ENCODE assay signal across 8 cellular contexts in the genomic region with DNA sequence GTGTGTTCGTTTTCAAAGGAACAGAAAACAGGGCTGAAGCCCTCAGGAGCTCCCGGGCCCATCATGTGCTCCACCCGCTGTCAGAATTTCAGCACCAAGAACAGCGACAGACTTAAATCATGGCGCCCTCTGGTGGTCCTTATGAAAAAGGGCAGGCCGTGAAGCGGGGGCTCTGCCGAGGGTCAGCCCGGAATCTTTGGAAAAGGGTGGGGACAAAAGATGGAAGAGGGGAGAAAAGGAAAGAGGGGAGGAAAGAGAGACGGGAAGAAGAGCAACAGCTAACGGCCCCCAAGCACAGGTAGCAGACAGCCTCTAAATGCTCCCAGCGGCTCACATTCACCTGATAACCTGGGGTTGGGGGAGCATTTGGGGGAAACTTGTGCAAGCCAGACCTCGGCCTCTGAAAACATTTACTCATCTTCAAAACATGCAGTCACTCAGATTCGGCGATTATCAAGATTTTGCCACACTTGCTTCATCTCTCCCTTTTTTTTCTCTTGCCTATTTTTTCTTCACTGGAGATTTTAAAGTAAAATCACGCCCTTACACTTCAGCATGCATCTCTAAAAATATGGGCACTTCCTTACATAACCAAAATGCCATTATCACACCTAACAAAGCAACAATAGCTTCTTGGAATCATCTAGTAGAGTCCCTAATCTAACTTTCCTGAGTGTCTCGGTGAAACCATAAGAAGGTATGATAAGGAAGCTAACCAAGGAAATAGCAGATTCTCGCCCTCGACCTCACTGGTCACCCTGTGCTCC. TPM values are rescaled to one million over a fixed set of nuclear protein-coding genes. Genes with fewer than 3 reads are reported as not detected.
DNase-seq lines count a peak whose midpoint lies in the region; ATAC-seq and TF ChIP-seq lines count a peak whose summit lies in the region.

No MANE protein-coding gene starts in this region.

- H3K4me3 ChIP-seq in NB4 (ENCODE audit: low read depth, low read length) (no peak overlapping the region), body of pancreas (no peak overlapping the region)

- TF ChIP-seq CTCF in NB4 (IDR thresholded peaks at IDR 0.05; ENCODE audit: low read depth, low read length) (peak; percentile 98), body of pancreas (IDR thresholded peaks at IDR 0.05) (peak; percentile 51 to 81 (median 81))

- TF ChIP-seq POLR2A in NB4 (IDR thresholded peaks at IDR 0.05; ENCODE audit: extremely low read depth, insufficient read length) = no peak
- TF ChIP-seq POLR2A in body of pancreas (IDR thresholded peaks at IDR 0.05) = no peak

- ATAC-seq in body of pancreas (peak; percentile 53), GM19452 (IDR thresholded peaks at IDR 0.05; ENCODE audit: unreplicated experiment) (no peak)

- H3K27me3 ChIP-seq in body of pancreas = no peaks in the 10 kb centered on the region

- no peaks in the 10 kb centered on the region for H3K4me1 ChIP-seq in body of pancreas

- no peak overlapping the region for H3K27ac ChIP-seq in body of pancreas

- no peaks in the 10 kb centered on the region for H3K36me3 ChIP-seq in body of pancreas (replicated peaks in 1 of 2; ENCODE audit: insufficient read depth in 1 of 2, low read depth in 2 of 2)

- peaks cover 0 to 8% (median 0%) of the 10 kb centered on the region in 3 donors for H3K9me3 ChIP-seq in body of pancreas

- 16 to 18% methylated on average over 19 of the region's 19 CpGs for WGBS in body of pancreas, 2 donors

- DNase-seq in SHP77 (lab: John Stamatoyannopoulos, UW) = peak; percentile 19 to 33
- DNase-seq in SHP77 treated with DMSO at 0.1 percent for 48 hours (lab: John Stamatoyannopoulos, UW) = no peak
- DNase-seq in NB4 (ENCODE audit: low read depth) = peak; percentile 82
- DNase-seq in T-helper 9 cell = peak; percentile 14
- peak; percentile 37 to 49 (median 42) for DNase-seq in body of pancreas
- DNase-seq in inferior parietal cortex (ENCODE audit: extremely low spot score) = peak; percentile 78
- DNase-seq in stimulated activated CD4-positive, alpha-beta T cell treated with anti-CD3 and anti-CD28 coated beads, Interleukin-2, amount 100 ng/mL, for 24 hours = peak; percentile 41 to 47

- intact Hi-C loops in body of pancreas (cut with DNase I) = no loop called here

RNA-seq across cellular contexts. Expression of gene MAN2B2, which starts 28.1 kb away (rescaled TPM):
- 10 to 100 TPM; 22.4 to 28.3 TPM for total RNA-seq in body of pancreas
